ENCODE assay signal across 8 cellular contexts in the genomic region with DNA sequence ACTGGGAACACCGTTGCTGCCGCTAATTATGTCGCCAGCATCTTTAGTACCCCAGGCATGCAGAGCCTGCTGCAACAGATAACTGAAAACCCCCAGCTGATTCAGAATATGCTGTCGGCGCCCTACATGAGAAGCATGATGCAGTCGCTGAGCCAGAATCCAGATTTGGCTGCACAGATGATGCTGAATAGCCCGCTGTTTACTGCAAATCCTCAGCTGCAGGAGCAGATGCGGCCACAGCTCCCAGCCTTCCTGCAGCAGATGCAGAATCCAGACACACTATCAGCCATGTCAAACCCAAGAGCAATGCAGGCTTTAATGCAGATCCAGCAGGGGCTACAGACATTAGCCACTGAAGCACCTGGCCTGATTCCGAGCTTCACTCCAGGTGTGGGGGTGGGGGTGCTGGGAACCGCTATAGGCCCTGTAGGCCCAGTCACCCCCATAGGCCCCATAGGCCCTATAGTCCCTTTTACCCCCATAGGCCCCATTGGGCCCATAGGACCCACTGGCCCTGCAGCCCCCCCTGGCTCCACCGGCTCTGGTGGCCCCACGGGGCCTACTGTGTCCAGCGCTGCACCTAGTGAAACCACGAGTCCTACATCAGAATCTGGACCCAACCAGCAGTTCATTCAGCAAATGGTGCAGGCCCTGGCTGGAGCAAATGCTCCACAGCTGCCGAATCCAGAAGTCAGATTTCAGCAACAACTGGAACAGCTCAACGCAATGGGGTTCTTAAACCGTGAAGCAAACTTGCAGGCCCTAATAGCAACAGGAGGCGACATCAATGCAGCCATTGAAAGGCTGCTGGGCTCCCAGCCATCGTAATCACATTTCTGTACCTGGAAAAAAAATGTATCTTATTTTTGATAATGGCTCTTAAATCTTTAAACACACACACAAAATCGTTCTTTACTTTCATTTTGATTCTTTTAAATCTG. TPM values are rescaled to one million over a fixed set of nuclear protein-coding genes. Genes with fewer than 3 reads are reported as not detected.
DNase-seq lines count a peak whose midpoint lies in the region; ATAC-seq, FAIRE-seq and TF ChIP-seq lines count a peak whose summit lies in the region.

No MANE protein-coding gene starts in this region.

- ATAC-seq in mucosa of descending colon = no peak
- no peak for ATAC-seq in GM18502 (IDR thresholded peaks at IDR 0.05; ENCODE audit: poor library complexity, unreplicated experiment)
- no peak for ATAC-seq in HG03159 (IDR thresholded peaks at IDR 0.05; ENCODE audit: unreplicated experiment)

- H3K4me3 ChIP-seq in cardiac fibroblast (replicated peaks in 1 of 2; ENCODE audit: low read depth in 2 of 2, low read length in 2 of 2) (peak overlapping the region; percentile 58 to 66), mucosa of descending colon (no peak overlapping the region), thyroid gland (replicated peaks in 1 of 3) (peak overlapping the region; percentile 9 to 75 (median 51))

- H3K4me1 ChIP-seq in mucosa of descending colon (ENCODE audit: low read depth) (peaks cover 6% of the 10 kb centered on the region), thyroid gland (peaks cover 14 to 21% of the 10 kb centered on the region in 2 donors)

- DNase-seq in GM12891 (ENCODE audit: insufficient read length, low spot score) = no peak
- peak; percentile 16 for DNase-seq in NAMALWA (ENCODE audit: low spot score)
- peak in 1 of 2 donors; percentile 1 for DNase-seq in cardiac fibroblast (ENCODE audit: low read depth in 2 of 2)
- peak in 2 of 3 donors; percentile 4 to 33 for DNase-seq in mucosa of descending colon
- DNase-seq in thyroid gland = peak in 1 of 2 donors; percentile 13
- no peak for DNase-seq in NCI-H187 treated with DMSO at 0.1 percent for 48 hours (lab: John Stamatoyannopoulos, UW)

- intact Hi-C loops in mucosa of descending colon (cut with DNase I, micrococcal nuclease) (no loop called here), thyroid gland (cut with DNase I) (no loop called here)

- peak; percentile 74 for FAIRE-seq in GM12891 (lab: Jason Lieb, UNC)

- H3K36me3 ChIP-seq in mucosa of descending colon (ENCODE audit: low read depth) (no peaks in the 10 kb centered on the region), thyroid gland (no peaks in the 10 kb centered on the region)

- TF ChIP-seq CTCF in cardiac fibroblast (IDR thresholded peaks at IDR 0.05; ENCODE audit: low read depth, low read length) = no peak
- no peak for TF ChIP-seq CTCF in mucosa of descending colon (IDR thresholded peaks at IDR 0.05)
- TF ChIP-seq CTCF in thyroid gland (IDR thresholded peaks at IDR 0.05) = no peak

- no peak for TF ChIP-seq POLR2A in GM12891 (IDR thresholded peaks at IDR 0.05; ENCODE audit: low read depth, low read length)
- TF ChIP-seq POLR2A in thyroid gland (IDR thresholded peaks at IDR 0.05) = no peak

- no peaks in the 10 kb centered on the region for H3K27me3 ChIP-seq in thyroid gland

- H3K9me3 ChIP-seq in mucosa of descending colon = no peaks in the 10 kb centered on the region
- no peaks in the 10 kb centered on the region for H3K9me3 ChIP-seq in thyroid gland

- WGBS in thyroid gland, 2 donors = 0 to 8% methylated on average over 5 to 7 of the region's 20 CpGs

- H3K27ac ChIP-seq in thyroid gland = peak overlapping the region in 1 of 3 donors; percentile 96

TF ChIP-seq in GM12891, 5 proteins besides CTCF, POLR2A, EP300 and RAD21:
- TF ChIP-seq POLR2AphosphoS5 (IDR thresholded peaks at IDR 0.05; ENCODE audit: low read depth, low read length) (no peak), SPI1 (IDR thresholded peaks at IDR 0.05; ENCODE audit: low read depth, low read length) (no peak), PAX5 (IDR thresholded peaks at IDR 0.05; ENCODE audit: insufficient read depth, low read length, severe bottlenecking) (no peak), TAF1 (IDR thresholded peaks at IDR 0.05; ENCODE audit: low read depth, low read length) (no peak), POU2F2 (IDR thresholded peaks at IDR 0.05; ENCODE audit: low read depth, low read length) (no peak)

RNA-seq across cellular contexts. Expression of a gene that starts 1.8 kb away (rescaled TPM):
- 8.9 TPM for polyA plus RNA-seq in GM12891 (2012; ENCODE audit: low read depth, missing spikeins)
- total RNA-seq in mucosa of descending colon (10 to 100 TPM; 19.4 to 33.8 (median 20.3) TPM), thyroid gland (10 to 100 TPM; 31.4 to 45.4 (median 40.0) TPM)

Comparison
In these comparisons a context has a peak if more than half of its experiments do, and no peak if none do; other contexts are left out.
1. DNase-seq: peak in NAMALWA (single experiment) and mucosa of descending colon (2 of 3); none in GM12891 (single experiment) and NCI-H187 treated with DMSO at 0.1 percent for 48 hours (single experiment).